In genomic region chr14:105505101-105505500, GRCh38 we compare ENCODE assay signal across 19 cellular contexts. TPM values are rescaled to one million over a fixed set of nuclear protein-coding genes. Genes with fewer than 3 reads are reported as not detected.
DNase-seq lines count a peak whose midpoint lies in the region; ATAC-seq, FAIRE-seq and TF ChIP-seq lines count a peak whose summit lies in the region.
"Had no signal": no experiment of that assay in that cellular context is flagged by ENCODE, and none has a peak within 500 bp of the region (broad histone marks: within the 10 kb centered on the region; RNA-seq: fewer than 3 reads in every experiment).

No MANE protein-coding gene starts in this region.

- TF ChIP-seq POLR2A in HepG2 (IDR thresholded peaks at IDR 0.05; ENCODE audit: insufficient read depth in 1 of 2, low read depth in 2 of 2, low read length in 2 of 2) (no peak), upper lobe of left lung (IDR thresholded peaks at IDR 0.05) (no peak)

- no peaks in the 10 kb centered on the region for H3F3A ChIP-seq in SK-N-SH (replicated peaks; ENCODE audit: insufficient read depth)

- TF ChIP-seq CTCF in SK-N-SH (IDR thresholded peaks at IDR 0.05) = no peak
- TF ChIP-seq CTCF in HepG2 (CRISPR knock-in tag; IDR thresholded peaks at IDR 0.05) = no peak
- TF ChIP-seq CTCF in upper lobe of left lung (IDR thresholded peaks at IDR 0.05) = no peak

- 87% methylated on average over 3 of the region's 16 CpGs for WGBS in SK-N-SH (ENCODE audit: low lambda C conversion rate)
- WGBS in HepG2 (ENCODE audit: low lambda C conversion rate) = 51% methylated on average over 12 of the region's 16 CpGs
- 86 to 87% methylated on average over 12 of the region's 16 CpGs for WGBS in upper lobe of left lung, 2 donors

- POLR2A ChIA-PET in SK-N-SH (lab: Yijun Ruan, JAX) (no interaction called here), HepG2 (lab: Yijun Ruan, JAX) (interaction anchor here (1.0 kb wide), 1 partner anchor 9 kb away, joined by 5 read pairs; no protein-coding TSS in a partner anchor)

- intact Hi-C loops in HepG2 (cut with micrococcal nuclease; ENCODE audit: unreplicated experiment) = no loop called here

- H3K27ac ChIP-seq in SK-N-SH (ENCODE audit: low read depth in 2 of 2, low read length in 1 of 2) (no peak overlapping the region), HepG2 (ENCODE audit: extremely low read length, insufficient read depth, low read length) (no peak overlapping the region), upper lobe of left lung (no peak overlapping the region)
- H3K27ac ChIP-seq: 22Rv1 had no signal

- peaks cover 16% of the 10 kb centered on the region; the same call in 1 of the 2 replicates for H3K27me3 ChIP-seq in SK-N-SH (ENCODE audit: insufficient read depth)
- H3K27me3 ChIP-seq in H7 (ENCODE audit: control insufficient read depth, insufficient read depth, low read length) = no peaks in the 10 kb centered on the region
- H3K27me3 ChIP-seq in HepG2 (ENCODE audit: control insufficient read depth in 1 of 2, insufficient read depth in 2 of 2, low read length in 2 of 2) = peaks cover 2 to 34% of the 10 kb centered on the region in 2 experiments; a peak in 4 of 5 replicates
- no peaks in the 10 kb centered on the region for H3K27me3 ChIP-seq in upper lobe of left lung

- H3K79me2 ChIP-seq in SK-N-SH (ENCODE audit: insufficient read depth) (no peaks in the 10 kb centered on the region), HepG2 (ENCODE audit: insufficient read depth, low read length) (no peaks in the 10 kb centered on the region)

- H3K9ac ChIP-seq in SK-N-SH (no peak overlapping the region), HepG2 (ENCODE audit: insufficient read depth, low read depth, low read length) (no peak overlapping the region)

- no TSS peak for BruUV-seq in HepG2 (replicated peaks; lab: Mats Ljungman, UMichigan)

- H3K4me3 ChIP-seq in SK-N-SH (ENCODE audit: low read depth in 2 of 2, low read length in 1 of 2) (no peak overlapping the region), H7 (ENCODE audit: insufficient read depth, low read depth, low read length) (no peak overlapping the region), HepG2 (replicated peaks in 1 of 3; ENCODE audit: insufficient read depth in 1 of 3, low read depth in 2 of 3, low read length in 3 of 3) (peak overlapping the region in 1 of 3 experiments; percentile 41; a peak in 1 of 6 replicates), upper lobe of left lung (no peak overlapping the region)
- H3K4me3 ChIP-seq: GM12878 had no signal

- H3K9me2 ChIP-seq in SK-N-SH = no peaks in the 10 kb centered on the region

- peak; percentile 46 for DNase-seq in SK-N-SH
- DNase-seq in H7 = peak; percentile 61
- DNase-seq in HepG2 (ENCODE audit: low spot score) = no peak
- DNase-seq in upper lobe of left lung = peak; percentile 18 to 61
- DNase-seq in GM19239 (ENCODE audit: insufficient read length, low spot score) = no peak
- DNase-seq: GDM1, HFFc6, Kasumi-1, MM.1S, NCI-H1092 treated with DMSO at 0.1 percent for 48 hours, NCI-H2107, NCI-H2227 treated with DMSO at 0.1 percent for 48 hours, NCI-H524 had no signal

- H4K20me1 ChIP-seq in SK-N-SH (ENCODE audit: insufficient read depth) (no peaks in the 10 kb centered on the region), HepG2 (ENCODE audit: insufficient read depth, low read length) (no peaks in the 10 kb centered on the region)

- TF ChIP-seq EP300 in SK-N-SH (IDR thresholded peaks at IDR 0.05; ENCODE audit: borderline replicate concordance in 1 of 2, low read depth in 1 of 2, low read length in 1 of 2) (no peak), HepG2 (IDR thresholded peaks at IDR 0.05; ENCODE audit: low read depth in 2 of 2, low read length in 2 of 2) (no peak), HepG2 (CRISPR knock-in tag; IDR thresholded peaks at IDR 0.05; ENCODE audit: borderline replicate concordance) (no peak), upper lobe of left lung (IDR thresholded peaks at IDR 0.05) (no peak)

- CTCF ChIA-PET in SK-N-SH (lab: Yijun Ruan, JAX) (interaction anchor here (1.5 kb wide), 1 partner anchor 10 kb away, joined by 4 read pairs; no protein-coding TSS in a partner anchor), HepG2 (lab: Yijun Ruan, JAX; ENCODE audit: low intra/inter-chr PET ratio, low total read pairs) (no interaction called here)

- in situ Hi-C loops in HepG2 (cut with HindIII; ENCODE audit: extremely low pct_ligation_motif_present, low pct_unique_long_range_greater_than_20kb) = no loop called here

- TF ChIP-seq RAD21 in SK-N-SH (IDR thresholded peaks at IDR 0.05; ENCODE audit: low read length) (no peak), HepG2 (CRISPR knock-in tag; IDR thresholded peaks at IDR 0.05) (no peak)

- FAIRE-seq in HepG2 (lab: Jason Lieb, UNC) (no peak), GM19239 (lab: Jason Lieb, UNC) (no peak)
- FAIRE-seq: GM12878 had no signal

- H2AFZ ChIP-seq in SK-N-SH (ENCODE audit: low read depth) = no peak overlapping the region
- H2AFZ ChIP-seq in HepG2 (ENCODE audit: low read length) = no peak overlapping the region

- no peak overlapping the region for H3K4me2 ChIP-seq in SK-N-SH
- H3K4me2 ChIP-seq in HepG2 (ENCODE audit: low read depth, low read length) = peak overlapping the region; percentile 73

- H3K4me1 ChIP-seq in SK-N-SH (ENCODE audit: control insufficient read depth in 1 of 2, insufficient read depth in 2 of 2, low read depth in 1 of 2, low read length in 1 of 2) (peaks cover 0 to 9% of the 10 kb centered on the region in 2 experiments; a peak in 1 of 4 replicates), HepG2 (ENCODE audit: insufficient read depth, low read length) (peaks cover 54% of the 10 kb centered on the region), upper lobe of left lung (no peaks in the 10 kb centered on the region)

- no peaks in the 10 kb centered on the region for H3K9me3 ChIP-seq in SK-N-SH
- no peaks in the 10 kb centered on the region for H3K9me3 ChIP-seq in HepG2 (ENCODE audit: low read length)
- no peaks in the 10 kb centered on the region for H3K9me3 ChIP-seq in upper lobe of left lung

- no peak for ATAC-seq in SK-N-SH treated with all-trans-retinoic acid at 6 μM for 48 hours
- ATAC-seq in HepG2 = no peak
- ATAC-seq in upper lobe of left lung (ENCODE audit: low FRiP score in 2 of 2) = peak in 1 of 2 donors; percentile 0
- no peak for ATAC-seq in GM18907 (IDR thresholded peaks at IDR 0.05; ENCODE audit: unreplicated experiment)
- ATAC-seq in GM18909 (IDR thresholded peaks at IDR 0.05; ENCODE audit: poor library complexity, unreplicated experiment) = no peak
- ATAC-seq: GM12878 had no signal

- H3K36me3 ChIP-seq in SK-N-SH (replicated peaks in 1 of 2; ENCODE audit: control insufficient read depth in 1 of 2, insufficient read depth in 2 of 2, low read length in 1 of 2) = no peaks in the 10 kb centered on the region
- no peaks in the 10 kb centered on the region for H3K36me3 ChIP-seq in H7 (replicated peaks; ENCODE audit: control insufficient read depth, insufficient read depth, low read length)
- H3K36me3 ChIP-seq in HepG2 (replicated peaks in 1 of 2; ENCODE audit: control insufficient read depth in 1 of 2, insufficient read depth in 2 of 2, low read length in 2 of 2) = no peaks in the 10 kb centered on the region
- H3K36me3 ChIP-seq in upper lobe of left lung = no peaks in the 10 kb centered on the region

RNA-seq across cellular contexts. Expression of gene TEDC1, which starts 14.1 kb away (rescaled TPM):
- polyA plus RNA-seq in SK-N-SH (2012; rRNA removed) = 10.9 and 13.4 TPM in 2 replicates
- polyA plus RNA-seq in SK-N-SH (2012; cell fraction: cytosol; rRNA removed) = 4.4 and 7.2 TPM in 2 replicates
- 33.0 and 74.2 TPM in 2 replicates for polyA plus RNA-seq in SK-N-SH (2012; cell fraction: nucleus; rRNA removed)
- 24.5 and 28.5 TPM in 2 replicates for total RNA-seq in H7 (2014; rRNA removed; shearing (Covaris generic))
- 20.7 and 27.4 TPM in 2 replicates for total RNA-seq in HepG2 (2016; rRNA removed; fragmentation: Illumina TruSeq; extraction: Trizol)
- 9.2 and 10.3 TPM in 2 replicates for total RNA-seq in HepG2 (2016; cell fraction: cytosol; rRNA removed; fragmentation: Illumina TruSeq; extraction: Trizol; ENCODE audit: low read depth)
- total RNA-seq in HepG2 (2016; cell fraction: insoluble cytoplasmic fraction; rRNA removed; fragmentation: Illumina TruSeq; extraction: Trizol) = 21.2 and 28.4 TPM in 2 replicates
- total RNA-seq in HepG2 (2016; cell fraction: membrane; rRNA removed; fragmentation: Illumina TruSeq; extraction: Trizol) = 12.9 and 13.8 TPM in 2 replicates
- 15.9 and 16.8 TPM in 2 replicates for total RNA-seq in HepG2 (2016; cell fraction: nucleus; rRNA removed; fragmentation: Illumina TruSeq; extraction: Trizol)
- 5.7 and 7.3 TPM in 2 replicates for polyA plus RNA-seq in HepG2 (2011; rRNA removed)
- polyA plus RNA-seq in HepG2 (2011; cell fraction: cytosol; rRNA removed) = 4.1 and 10.9 TPM in 2 replicates
- polyA plus RNA-seq in HepG2 (2011; cell fraction: nucleus; rRNA removed) = 20.8 and 27.4 TPM in 2 replicates
- polyA plus RNA-seq in HepG2 (2012) = 4.5 and 5.0 TPM in 2 replicates
- 5.8 and 6.5 TPM in 2 replicates for polyA plus RNA-seq in HepG2 (2016; cell fraction: cytosol; fragmentation: Illumina TruSeq; extraction: Trizol; ENCODE audit: low read depth)
- polyA plus RNA-seq in HepG2 (2016; cell fraction: insoluble cytoplasmic fraction; fragmentation: Illumina TruSeq; extraction: Trizol; ENCODE audit: low read depth) = 20.9 and 21.6 TPM in 2 replicates
- 9.6 and 10.0 TPM in 2 replicates for polyA plus RNA-seq in HepG2 (2016; cell fraction: membrane; fragmentation: Illumina TruSeq; extraction: Trizol; ENCODE audit: low read depth)
- 36.1 and 37.5 TPM in 2 replicates for polyA plus RNA-seq in HepG2 (2016; cell fraction: nucleus; fragmentation: Illumina TruSeq; extraction: Trizol; ENCODE audit: insufficient read depth, low read depth)
- polyA minus RNA-seq in HepG2 (2011; rRNA and poly(A)+ RNA removed; ENCODE audit: low replicate concordance) = 12.1 and 23.1 TPM in 2 replicates
- polyA minus RNA-seq in HepG2 (2011; cell fraction: cytosol; rRNA and poly(A)+ RNA removed) = 2.8 and 5.5 TPM in 2 replicates
- polyA minus RNA-seq in HepG2 (2011; cell fraction: nucleus; rRNA and poly(A)+ RNA removed) = 7.3 and 9.0 TPM in 2 replicates
- total RNA-seq in upper lobe of left lung = 10 to 100 TPM; 13.8 to 38.5 (median 17.4) TPM

RNA-seq across cellular contexts. Expression of gene CRIP1, which starts 18.4 kb away (rescaled TPM):
- 0.68 and 0.72 TPM in 2 replicates for polyA plus RNA-seq in SK-N-SH (2012; rRNA removed)
- 0.09 TPM in 1 of 2 replicates, not detected in the other for polyA plus RNA-seq in SK-N-SH (2012; cell fraction: cytosol; rRNA removed)
- polyA plus RNA-seq in SK-N-SH (2012; cell fraction: nucleus; rRNA removed) = 9.8 and 16.8 TPM in 2 replicates
- total RNA-seq in H7 (2014; rRNA removed; shearing (Covaris generic)) = 0.96 and 5.4 TPM in 2 replicates
- 53.9 and 59.7 TPM in 2 replicates for total RNA-seq in HepG2 (2016; rRNA removed; fragmentation: Illumina TruSeq; extraction: Trizol)
- 18.2 and 27.4 TPM in 2 replicates for total RNA-seq in HepG2 (2016; cell fraction: cytosol; rRNA removed; fragmentation: Illumina TruSeq; extraction: Trizol; ENCODE audit: low read depth)
- total RNA-seq in HepG2 (2016; cell fraction: insoluble cytoplasmic fraction; rRNA removed; fragmentation: Illumina TruSeq; extraction: Trizol) = 53.1 and 55.2 TPM in 2 replicates
- 23.1 and 27.8 TPM in 2 replicates for total RNA-seq in HepG2 (2016; cell fraction: membrane; rRNA removed; fragmentation: Illumina TruSeq; extraction: Trizol)
- total RNA-seq in HepG2 (2016; cell fraction: nucleus; rRNA removed; fragmentation: Illumina TruSeq; extraction: Trizol) = 25.3 and 26.5 TPM in 2 replicates
- 59.5 and 62.2 TPM in 2 replicates for polyA plus RNA-seq in HepG2 (2011; rRNA removed)
- polyA plus RNA-seq in HepG2 (2011; cell fraction: cytosol; rRNA removed) = 27.8 and 82.6 TPM in 2 replicates
- polyA plus RNA-seq in HepG2 (2011; cell fraction: nucleus; rRNA removed) = 47.3 and 55.5 TPM in 2 replicates
- 46.4 and 49.2 TPM in 2 replicates for polyA plus RNA-seq in HepG2 (2012)
- polyA plus RNA-seq in HepG2 (2016; cell fraction: cytosol; fragmentation: Illumina TruSeq; extraction: Trizol; ENCODE audit: low read depth) = 85.4 and 115 TPM in 2 replicates
- 142 and 159 TPM in 2 replicates for polyA plus RNA-seq in HepG2 (2016; cell fraction: insoluble cytoplasmic fraction; fragmentation: Illumina TruSeq; extraction: Trizol; ENCODE audit: low read depth)
- polyA plus RNA-seq in HepG2 (2016; cell fraction: membrane; fragmentation: Illumina TruSeq; extraction: Trizol; ENCODE audit: low read depth) = 67.3 and 82.2 TPM in 2 replicates
- polyA plus RNA-seq in HepG2 (2016; cell fraction: nucleus; fragmentation: Illumina TruSeq; extraction: Trizol; ENCODE audit: insufficient read depth, low read depth) = 136 and 137 TPM in 2 replicates
- polyA minus RNA-seq in HepG2 (2011; rRNA and poly(A)+ RNA removed; ENCODE audit: low replicate concordance) = 24.8 and 136 TPM in 2 replicates
- 20.6 and 28.4 TPM in 2 replicates for polyA minus RNA-seq in HepG2 (2011; cell fraction: cytosol; rRNA and poly(A)+ RNA removed)
- 4.7 and 11.8 TPM in 2 replicates for polyA minus RNA-seq in HepG2 (2011; cell fraction: nucleus; rRNA and poly(A)+ RNA removed)
- total RNA-seq in upper lobe of left lung = 100 to 1,000 TPM in 4 of 6 donors, 10 to 100 TPM in 2; 26.2 to 425 (median 200) TPM
- total RNA-seq: H4 had no signal

RNA-seq across cellular contexts. Expression of gene TMEM121, which starts 21.3 kb away (rescaled TPM):
- polyA plus RNA-seq in SK-N-SH (2012; rRNA removed) (7.2 and 9.1 TPM in 2 replicates), HepG2 (2011; rRNA removed) (6.6 and 10.9 TPM in 2 replicates)
- polyA plus RNA-seq in SK-N-SH (2012; cell fraction: cytosol; rRNA removed) = 2.1 and 5.7 TPM in 2 replicates
- 5.1 and 5.9 TPM in 2 replicates for polyA plus RNA-seq in SK-N-SH (2012; cell fraction: nucleus; rRNA removed)
- 0.67 and 0.80 TPM in 2 replicates for total RNA-seq in H7 (2014; rRNA removed; shearing (Covaris generic))
- total RNA-seq in HepG2 (2016; rRNA removed; fragmentation: Illumina TruSeq; extraction: Trizol) (10.8 and 19.0 TPM in 2 replicates), upper lobe of left lung (1 to 10 TPM in 4 of 6 donors, under 1 TPM in 1, not detected in 1; 0.69 to 4.6 (median 3.8) TPM)
- total RNA-seq in HepG2 (2016; cell fraction: cytosol; rRNA removed; fragmentation: Illumina TruSeq; extraction: Trizol; ENCODE audit: low read depth) = 11.9 and 15.2 TPM in 2 replicates
- 12.1 and 17.9 TPM in 2 replicates for total RNA-seq in HepG2 (2016; cell fraction: insoluble cytoplasmic fraction; rRNA removed; fragmentation: Illumina TruSeq; extraction: Trizol)
- total RNA-seq in HepG2 (2016; cell fraction: membrane; rRNA removed; fragmentation: Illumina TruSeq; extraction: Trizol) = 21.1 and 26.4 TPM in 2 replicates
- total RNA-seq in HepG2 (2016; cell fraction: nucleus; rRNA removed; fragmentation: Illumina TruSeq; extraction: Trizol) = 8.8 and 9.1 TPM in 2 replicates
- 11.8 and 25.5 TPM in 2 replicates for polyA plus RNA-seq in HepG2 (2011; cell fraction: cytosol; rRNA removed)
- 16.5 and 16.6 TPM in 2 replicates for polyA plus RNA-seq in HepG2 (2011; cell fraction: nucleus; rRNA removed)
- polyA plus RNA-seq in HepG2 (2012) = 4.0 and 4.3 TPM in 2 replicates
- polyA plus RNA-seq in HepG2 (2016; cell fraction: cytosol; fragmentation: Illumina TruSeq; extraction: Trizol; ENCODE audit: low read depth) = 8.8 and 9.5 TPM in 2 replicates
- 8.7 and 9.4 TPM in 2 replicates for polyA plus RNA-seq in HepG2 (2016; cell fraction: insoluble cytoplasmic fraction; fragmentation: Illumina TruSeq; extraction: Trizol; ENCODE audit: low read depth)
- polyA plus RNA-seq in HepG2 (2016; cell fraction: membrane; fragmentation: Illumina TruSeq; extraction: Trizol; ENCODE audit: low read depth) = 13.5 TPM in 2 replicates
- 12.3 and 13.5 TPM in 2 replicates for polyA plus RNA-seq in HepG2 (2016; cell fraction: nucleus; fragmentation: Illumina TruSeq; extraction: Trizol; ENCODE audit: insufficient read depth, low read depth)
- polyA minus RNA-seq in HepG2 (2011; rRNA and poly(A)+ RNA removed; ENCODE audit: low replicate concordance) = 0.82 and 39.5 TPM in 2 replicates
- polyA minus RNA-seq in HepG2 (2011; cell fraction: cytosol; rRNA and poly(A)+ RNA removed) = 12.8 and 13.8 TPM in 2 replicates
- polyA minus RNA-seq in HepG2 (2011; cell fraction: nucleus; rRNA and poly(A)+ RNA removed) = 4.1 and 4.5 TPM in 2 replicates

RNA-seq across cellular contexts. Expression of gene CRIP2, which starts 30.5 kb away (rescaled TPM):
- 219 and 335 TPM in 2 replicates for polyA plus RNA-seq in SK-N-SH (2012; rRNA removed)
- 154 and 228 TPM in 2 replicates for polyA plus RNA-seq in SK-N-SH (2012; cell fraction: cytosol; rRNA removed)
- 326 and 608 TPM in 2 replicates for polyA plus RNA-seq in SK-N-SH (2012; cell fraction: nucleus; rRNA removed)
- total RNA-seq in H7 (2014; rRNA removed; shearing (Covaris generic)) = 3.7 and 8.7 TPM in 2 replicates
- 32.1 and 37.9 TPM in 2 replicates for total RNA-seq in HepG2 (2016; rRNA removed; fragmentation: Illumina TruSeq; extraction: Trizol)
- 22.2 and 30.3 TPM in 2 replicates for total RNA-seq in HepG2 (2016; cell fraction: cytosol; rRNA removed; fragmentation: Illumina TruSeq; extraction: Trizol; ENCODE audit: low read depth)
- total RNA-seq in HepG2 (2016; cell fraction: insoluble cytoplasmic fraction; rRNA removed; fragmentation: Illumina TruSeq; extraction: Trizol) = 29.1 and 37.9 TPM in 2 replicates
- total RNA-seq in HepG2 (2016; cell fraction: membrane; rRNA removed; fragmentation: Illumina TruSeq; extraction: Trizol) = 30.8 and 36.2 TPM in 2 replicates
- total RNA-seq in HepG2 (2016; cell fraction: nucleus; rRNA removed; fragmentation: Illumina TruSeq; extraction: Trizol) = 14.7 and 15.4 TPM in 2 replicates
- 18.0 and 31.6 TPM in 2 replicates for polyA plus RNA-seq in HepG2 (2011; rRNA removed)
- polyA plus RNA-seq in HepG2 (2011; cell fraction: cytosol; rRNA removed) = 18.1 and 57.4 TPM in 2 replicates
- 37.9 and 74.0 TPM in 2 replicates for polyA plus RNA-seq in HepG2 (2011; cell fraction: nucleus; rRNA removed)
- polyA plus RNA-seq in HepG2 (2012) = 3.6 and 7.4 TPM in 2 replicates
- 34.0 and 41.4 TPM in 2 replicates for polyA plus RNA-seq in HepG2 (2016; cell fraction: cytosol; fragmentation: Illumina TruSeq; extraction: Trizol; ENCODE audit: low read depth)
- polyA plus RNA-seq in HepG2 (2016; cell fraction: insoluble cytoplasmic fraction; fragmentation: Illumina TruSeq; extraction: Trizol; ENCODE audit: low read depth) = 44.2 and 51.5 TPM in 2 replicates
- 41.2 and 43.7 TPM in 2 replicates for polyA plus RNA-seq in HepG2 (2016; cell fraction: membrane; fragmentation: Illumina TruSeq; extraction: Trizol; ENCODE audit: low read depth)
- polyA plus RNA-seq in HepG2 (2016; cell fraction: nucleus; fragmentation: Illumina TruSeq; extraction: Trizol; ENCODE audit: insufficient read depth, low read depth) = 39.7 and 41.0 TPM in 2 replicates
- polyA minus RNA-seq in HepG2 (2011; rRNA and poly(A)+ RNA removed; ENCODE audit: low replicate concordance) = 21.4 and 23.6 TPM in 2 replicates
- 8.4 and 15.7 TPM in 2 replicates for polyA minus RNA-seq in HepG2 (2011; cell fraction: cytosol; rRNA and poly(A)+ RNA removed)
- polyA minus RNA-seq in HepG2 (2011; cell fraction: nucleus; rRNA and poly(A)+ RNA removed) = 2.2 and 7.5 TPM in 2 replicates
- 100 to 1,000 TPM in 5 of 6 donors, 10 to 100 TPM in 1; 55.5 to 422 (median 190) TPM for total RNA-seq in upper lobe of left lung

Comparison
In these comparisons a context has a peak if more than half of its experiments do, and no peak if none do; other contexts are left out.
1. DNase-seq: peak in SK-N-SH (single experiment), H7 (single experiment) and upper lobe of left lung (2 of 2); none in HepG2 (single experiment) and GM19239 (single experiment).